In the genomic region with DNA sequence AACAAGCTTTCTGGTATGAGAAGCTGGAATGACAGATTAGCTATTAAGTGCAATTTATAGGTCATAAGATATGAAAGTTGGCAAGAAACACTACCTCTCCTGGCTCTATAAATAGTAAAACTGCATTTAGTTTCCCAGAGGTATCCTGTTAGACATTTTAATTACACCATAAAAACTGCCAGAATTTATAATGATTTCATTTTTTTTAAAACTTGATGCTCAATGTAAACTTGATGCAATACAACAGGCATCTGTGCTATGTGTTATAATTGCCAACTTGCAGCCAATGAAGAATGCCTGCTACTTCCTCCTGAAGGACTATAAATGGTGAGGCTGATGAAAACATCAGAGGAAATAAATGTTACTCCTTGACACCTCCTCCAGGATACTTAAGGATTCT, we compare ENCODE assay signal across 18 cellular contexts.
DNase-seq lines count a peak whose midpoint lies in the region; ATAC-seq and TF ChIP-seq lines count a peak whose summit lies in the region.
"Had no signal": no experiment of that assay in that cellular context is flagged by ENCODE, and none has a peak within 500 bp of the region (broad histone marks: within the 10 kb centered on the region; RNA-seq: fewer than 3 reads in every experiment).

No MANE protein-coding gene starts in this region.

- ATAC-seq in body of pancreas (peak; percentile 27), GM21528 (IDR thresholded peaks at IDR 0.05; ENCODE audit: low FRiP score, unreplicated experiment) (no peak)
- ATAC-seq: activated T-cell treated with anti-CD3 and anti-CD28 coated beads, Interleukin-2, amount 50 U/mL, for 72 hours; mucosa of descending colon had no signal

- intact Hi-C loops in body of pancreas (cut with DNase I), result no loop called here

- POLR2A ChIA-PET in HEK293T (lab: Yijun Ruan, JAX), result no interaction called here

- no peak overlapping the region for H3K27ac ChIP-seq in body of pancreas
- H3K27ac ChIP-seq: parathyroid adenoma, vagina had no signal

- no peaks in the 10 kb centered on the region for H3K9me3 ChIP-seq in body of pancreas
- H3K9me3 ChIP-seq: mucosa of descending colon, vagina had no signal

- no peak overlapping the region for H3K4me3 ChIP-seq in body of pancreas
- H3K4me3 ChIP-seq: mucosa of descending colon, vagina had no signal

- no peaks in the 10 kb centered on the region for H3K36me3 ChIP-seq in body of pancreas (replicated peaks in 1 of 2; ENCODE audit: insufficient read depth in 1 of 2, low read depth in 2 of 2)
- H3K36me3 ChIP-seq: vagina had no signal

- no peak for TF ChIP-seq CTCF in body of pancreas (IDR thresholded peaks at IDR 0.05)

- DNase-seq in AG08396 (ENCODE audit: low spot score) (peak; percentile 16), HEK293T (ENCODE audit: extremely low spot score) (no peak), body of pancreas (no peak), left kidney (ENCODE audit: low read depth, low spot score) (peak; percentile 27), islet precursor cell (no peak), epidermal melanocyte (ENCODE audit: insufficient read length, low spot score) (no peak), GOT3 (lab: John Stamatoyannopoulos, UW) (no peak)
- DNase-seq: activated CD4-positive, alpha-beta memory T cell treated with anti-CD3 and anti-CD28 coated beads, Interleukin-2, amount 10 ng/mL, durations not matched to agents 7 days and 5 days; activated T-cell treated with anti-CD3 and anti-CD28 coated beads, Interleukin-2, amount 50 U/mL, for 72 hours; cerebellar nuclear complex; head of caudate nucleus; KG1; mucosa of descending colon; NCI-H1436 treated with DMSO at 0.1 percent for 48 hours; NCI-H510A had no signal

- no peak for TF ChIP-seq POLR2A in body of pancreas (IDR thresholded peaks at IDR 0.05)

- H3K27me3 ChIP-seq in body of pancreas, result no peaks in the 10 kb centered on the region
- H3K27me3 ChIP-seq: vagina had no signal

- CTCF ChIA-PET in HEK293T (lab: Yijun Ruan, JAX), result no interaction called here

- peaks cover 25% of the 10 kb centered on the region for H3K4me1 ChIP-seq in body of pancreas
- H3K4me1 ChIP-seq: parathyroid adenoma had no signal

TF ChIP-seq in HEK293T, 16 proteins besides CTCF, POLR2A, EP300 and RAD21:
- peak; percentile 56 for TF ChIP-seq ZNF384 (IDR thresholded peaks at IDR 0.05)
- no peak for TF ChIP-seq TARDBP (IDR thresholded peaks at IDR 0.05)
- TF ChIP-seq CTBP1 (IDR thresholded peaks at IDR 0.05; ENCODE audit: borderline replicate concordance), result peak; percentile 17; the same call in 1 of the 2 replicates
- no peak for TF ChIP-seq FOXK2 (IDR thresholded peaks at IDR 0.05)
- TF ChIP-seq, protein P1, sequence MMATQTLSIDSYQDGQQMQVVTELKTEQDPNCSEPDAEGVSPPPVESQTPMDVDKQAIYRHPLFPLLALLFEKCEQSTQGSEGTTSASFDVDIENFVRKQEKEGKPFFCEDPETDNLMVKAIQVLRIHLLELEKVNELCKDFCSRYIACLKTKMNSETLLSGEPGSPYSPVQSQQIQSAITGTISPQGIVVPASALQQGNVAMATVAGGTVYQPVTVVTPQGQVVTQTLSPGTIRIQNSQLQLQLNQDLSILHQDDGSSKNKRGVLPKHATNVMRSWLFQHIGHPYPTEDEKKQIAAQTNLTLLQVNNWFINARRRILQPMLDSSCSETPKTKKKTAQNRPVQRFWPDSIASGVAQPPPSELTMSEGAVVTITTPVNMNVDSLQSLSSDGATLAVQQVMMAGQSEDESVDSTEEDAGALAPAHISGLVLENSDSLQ (IDR thresholded peaks at IDR 0.05), result peak; percentile 67

Comparison
In these comparisons a context has a peak if more than half of its experiments do, and no peak if none do; other contexts are left out.
1. DNase-seq: peak in AG08396 (single experiment) and left kidney (single experiment); none in HEK293T (single experiment), body of pancreas (0 of 4), islet precursor cell (single experiment), epidermal melanocyte (single experiment) and GOT3 (single experiment).